Comparison of ENCODE assay signal across 18 cellular contexts in genomic region chr16:48492131-48492530, GRCh38.
DNase-seq lines count a peak whose midpoint lies in the region; ATAC-seq and TF ChIP-seq lines count a peak whose summit lies in the region.
"Had no signal": no experiment of that assay in that cellular context is flagged by ENCODE, and none has a peak within 500 bp of the region (broad histone marks: within the 10 kb centered on the region; RNA-seq: fewer than 3 reads in every experiment).

No MANE protein-coding gene starts in this region.

- H3K9me3 Mint-ChIP-seq in MCF 10A (ENCODE audit: unreplicated experiment) = peaks cover 6% of the 10 kb centered on the region
- peaks cover 3% of the 10 kb centered on the region for H3K9me3 Mint-ChIP-seq in neural progenitor cell
- H3K9me3 Mint-ChIP-seq: natural killer cell had no signal

- H3K9ac ChIP-seq in neural progenitor cell = no peak overlapping the region

- peaks cover 17% of the 10 kb centered on the region for H3K4me1 Mint-ChIP-seq in MCF 10A (ENCODE audit: insufficient read depth, unreplicated experiment)
- H3K4me1 Mint-ChIP-seq in neural progenitor cell = no peaks in the 10 kb centered on the region
- H3K4me1 Mint-ChIP-seq: natural killer cell had no signal

- H4K20me1 ChIP-seq in neural progenitor cell (ENCODE audit: low read depth) = no peaks in the 10 kb centered on the region

- H3K27me3 Mint-ChIP-seq in MCF 10A (ENCODE audit: insufficient read depth, unreplicated experiment) = no peaks in the 10 kb centered on the region
- no peaks in the 10 kb centered on the region for H3K27me3 Mint-ChIP-seq in neural progenitor cell (ENCODE audit: insufficient read depth, low read depth)

- TF ChIP-seq EP300 in transverse colon (IDR thresholded peaks at IDR 0.05; ENCODE audit: low read depth) = no peak

- H3K4me3 ChIP-seq in breast epithelium = no peak overlapping the region
- no peak overlapping the region for H3K4me3 ChIP-seq in cardiac fibroblast (replicated peaks in 1 of 2; ENCODE audit: low read depth in 2 of 2, low read length in 2 of 2)
- no peak overlapping the region for H3K4me3 ChIP-seq in left lung
- H3K4me3 ChIP-seq in transverse colon = no peak overlapping the region
- H3K4me3 ChIP-seq in neural progenitor cell = no peak overlapping the region
- H3K4me3 ChIP-seq: GM12878, prostate gland had no signal

- no peak for TF ChIP-seq POLR2A in breast epithelium (IDR thresholded peaks at IDR 0.05)
- no peak for TF ChIP-seq POLR2A in transverse colon (IDR thresholded peaks at IDR 0.05)

- BruUV-seq in MCF 10A (replicated peaks; lab: Mats Ljungman, UMichigan) = no TSS peak

- H3K36me3 Mint-ChIP-seq in MCF 10A (ENCODE audit: insufficient read depth, unreplicated experiment) (no peaks in the 10 kb centered on the region), neural progenitor cell (no peaks in the 10 kb centered on the region)
- H3K36me3 Mint-ChIP-seq: natural killer cell had no signal

- ATAC-seq in left lung = peak; percentile 70
- ATAC-seq in HG02981 (IDR thresholded peaks at IDR 0.05; ENCODE audit: unreplicated experiment) = no peak
- ATAC-seq: GM12878, natural killer cell had no signal

- DNase-seq in MCF 10A (ENCODE audit: unreplicated experiment) (peak; percentile 70), breast epithelium (ENCODE audit: low spot score in 2 of 2) (no peak), cardiac fibroblast (ENCODE audit: low read depth in 2 of 2) (peak; percentile 82 to 90), left lung (no peak), transverse colon (no peak), NAMALWA (ENCODE audit: low spot score) (no peak), neural progenitor cell (ENCODE audit: low spot score) (no peak)
- DNase-seq: activated naive CD4-positive, alpha-beta T cell; DMS153; GF-D8; Kasumi-1; mesendoderm; natural killer cell; NCI-H146; SW 1271 had no signal

- in situ Hi-C loops in transverse colon (cut with MboI; ENCODE audit: low pct_ligation_motif_present in 1 of 4, low pct_unique_long_range_greater_than_20kb in 1 of 4, low sequenced_read_pairs in 3 of 4) = no loop called here

- H3K79me2 ChIP-seq in neural progenitor cell (ENCODE audit: low read depth) = no peaks in the 10 kb centered on the region

- no peaks in the 10 kb centered on the region for H3F3A ChIP-seq in neural progenitor cell (ENCODE audit: low read depth)

- POLR2A ChIA-PET in MCF 10A (lab: Yijun Ruan, JAX) = interaction anchor here (1.0 to 1.9 kb wide), 3 partner anchors 35 to 126 kb away, joined by 3 to 11 read pairs (median 6); no protein-coding TSS in a partner anchor

- CTCF ChIA-PET in MCF 10A (lab: Yijun Ruan, JAX) = no interaction called here

- H3K9me3 ChIP-seq in breast epithelium (no peaks in the 10 kb centered on the region), left lung (peaks cover 0 to 9% of the 10 kb centered on the region in 2 donors), transverse colon (no peaks in the 10 kb centered on the region), neural progenitor cell (ENCODE audit: low read depth) (no peaks in the 10 kb centered on the region)
- H3K9me3 ChIP-seq: prostate gland had no signal

- no peak for TF ChIP-seq CTCF in MCF 10A (IDR thresholded peaks at IDR 0.05; ENCODE audit: unreplicated experiment)
- no peak for TF ChIP-seq CTCF in breast epithelium (IDR thresholded peaks at IDR 0.05)
- no peak for TF ChIP-seq CTCF in cardiac fibroblast (IDR thresholded peaks at IDR 0.05; ENCODE audit: low read depth, low read length)
- no peak for TF ChIP-seq CTCF in left lung (IDR thresholded peaks at IDR 0.05)
- TF ChIP-seq CTCF in transverse colon (IDR thresholded peaks at IDR 0.05) = no peak
- no peak for TF ChIP-seq CTCF in neural progenitor cell (IDR thresholded peaks at IDR 0.05)

- intact Hi-C loops in MCF 10A (cut with micrococcal nuclease) (no loop called here), breast epithelium (cut with DNase I; ENCODE audit: low total_unique reads) (no loop called here), left lung (cut with DNase I) (no loop called here), transverse colon (cut with DNase I; ENCODE audit: low total_unique reads) (no loop called here)

- no peak overlapping the region for H3K4me3 Mint-ChIP-seq in MCF 10A (ENCODE audit: unreplicated experiment)
- no peak overlapping the region for H3K4me3 Mint-ChIP-seq in neural progenitor cell
- H3K4me3 Mint-ChIP-seq: natural killer cell had no signal

- 84 to 86% methylated on average over 3 of the region's 3 CpGs for WGBS in transverse colon (ENCODE audit: low coverage in 1 of 2), 2 donors

- no peak overlapping the region for H3K27ac ChIP-seq in breast epithelium
- no peak overlapping the region for H3K27ac ChIP-seq in left lung
- peak overlapping the region in 3 of 4 donors; percentile 15 to 30 (median 29) for H3K27ac ChIP-seq in transverse colon
- no peak overlapping the region for H3K27ac ChIP-seq in neural progenitor cell
- H3K27ac ChIP-seq: prostate gland had no signal

- H3K27ac Mint-ChIP-seq in MCF 10A (ENCODE audit: low read depth, unreplicated experiment) (peak overlapping the region; percentile 81), neural progenitor cell (no peak overlapping the region)
- H3K27ac Mint-ChIP-seq: natural killer cell had no signal

- H3K4me2 ChIP-seq in neural progenitor cell = no peak overlapping the region

- no peaks in the 10 kb centered on the region for H3K4me1 ChIP-seq in breast epithelium
- peaks cover 0 to 4% of the 10 kb centered on the region in 2 donors for H3K4me1 ChIP-seq in left lung
- H3K4me1 ChIP-seq in transverse colon = no peaks in the 10 kb centered on the region
- no peaks in the 10 kb centered on the region for H3K4me1 ChIP-seq in neural progenitor cell
- H3K4me1 ChIP-seq: prostate gland had no signal

- no peaks in the 10 kb centered on the region for H3K36me3 ChIP-seq in breast epithelium
- no peaks in the 10 kb centered on the region for H3K36me3 ChIP-seq in left lung
- H3K36me3 ChIP-seq in transverse colon = no peaks in the 10 kb centered on the region
- H3K36me3 ChIP-seq in neural progenitor cell = no peaks in the 10 kb centered on the region
- H3K36me3 ChIP-seq: prostate gland had no signal

- H2AFZ ChIP-seq in neural progenitor cell (replicated peaks) = no peak overlapping the region

- H3K27me3 ChIP-seq in breast epithelium (no peaks in the 10 kb centered on the region), left lung (no peaks in the 10 kb centered on the region), transverse colon (no peaks in the 10 kb centered on the region), neural progenitor cell (no peaks in the 10 kb centered on the region)

Comparison
In these comparisons a context has a peak if more than half of its experiments do, and no peak if none do; other contexts are left out.
1. DNase-seq: peak in MCF 10A (single experiment) and cardiac fibroblast (2 of 2); none in breast epithelium (0 of 2), left lung (0 of 2), transverse colon (single experiment), NAMALWA (single experiment) and neural progenitor cell (single experiment).
2. H3K27ac ChIP-seq: peak in transverse colon (3 of 4); none in breast epithelium (0 of 2), left lung (0 of 2) and neural progenitor cell (single experiment).